In genomic region chr1:109776911-109777310, GRCh38 we compare ENCODE assay signal across 1 cellular context.
TF ChIP-seq lines count a peak whose summit lies in the region.

No MANE protein-coding gene starts in this region.

TF ChIP-seq in K562, 482 proteins besides CTCF, POLR2A, EP300 and RAD21 (continued from another document and continues in another):
- TF ChIP-seq ZBTB9 (CRISPR knock-in tag; IDR thresholded peaks at IDR 0.05) (peak; percentile 86; the same call in 1 of the 2 replicates), POLR3A (IDR thresholded peaks at IDR 0.05; ENCODE audit: borderline replicate concordance, extremely low read depth, insufficient read depth, insufficient read length) (no peak), HDGF (IDR thresholded peaks at IDR 0.05) (peak; percentile 57), ZBTB26 (CRISPR knock-in tag; IDR thresholded peaks at IDR 0.05) (0 out of 2 replicates have a peak, but pooled peaks have one; percentile 9), KLF13 (tag; IDR thresholded peaks at IDR 0.05; ENCODE audit: borderline replicate concordance, low read depth) (peak; percentile 8; the same call in 1 of the 2 replicates), ATF1 (CRISPR knock-in tag; IDR thresholded peaks at IDR 0.05) (no peak), ATF1 (tag; IDR thresholded peaks at IDR 0.05) (peak; percentile 53; the same call in 1 of the 2 replicates), ZNF263 (CRISPR knock-in tag; IDR thresholded peaks at IDR 0.05; ENCODE audit: borderline replicate concordance) (peak; percentile 57; the same call in 1 of the 2 replicates), MEF2D (tag; conservative IDR thresholded peaks at IDR 0.05; ENCODE audit: low read depth) (peak; percentile 33; the same call in 1 of the 2 replicates), GABPB1 (CRISPR knock-in tag; IDR thresholded peaks at IDR 0.05) (peak; percentile 48; the same call in 1 of the 2 replicates), ZKSCAN1 (IDR thresholded peaks at IDR 0.05; ENCODE audit: low read depth, low read length) (peak; percentile 59), ZFP36 (IDR thresholded peaks at IDR 0.05; ENCODE audit: low read depth, low read length, partially characterized antibody) (peak; percentile 54), YY1 (IDR thresholded peaks at IDR 0.05; ENCODE audit: borderline replicate concordance in 1 of 3, control insufficient read depth in 1 of 3, extremely low read depth in 1 of 3, insufficient read depth in 3 of 3, insufficient read length in 1 of 3, insufficient replicate concordance in 2 of 3, low read depth in 1 of 3, low read length in 2 of 3) (peak in 1 of 3 experiments; percentile 51), ZNF740 (CRISPR knock-in tag; IDR thresholded peaks at IDR 0.05) (0 out of 2 replicates have a peak, but pooled peaks have one; percentile 35), ZNF740 (tag; IDR thresholded peaks at IDR 0.05) (no peak), ETS1 (conservative IDR thresholded peaks at IDR 0.05; ENCODE audit: control insufficient read depth, low read depth, low read length) (0 out of 2 replicates have a peak, but pooled peaks have one; percentile 52), ZHX1 (conservative IDR thresholded peaks at IDR 0.05; ENCODE audit: low read length) (0 out of 2 replicates have a peak, but pooled peaks have one; percentile 53), RCOR1 (IDR thresholded peaks at IDR 0.05; ENCODE audit: borderline replicate concordance in 1 of 2, low read depth in 2 of 2, low read length in 2 of 2) (peak in 1 of 2 experiments; percentile 64; a peak in 1 of 4 replicates), U2AF1 (optimal IDR thresholded peaks at IDR 0.05; ENCODE audit: low read depth, low read length) (no peak), HOMEZ (CRISPR knock-in tag; IDR thresholded peaks at IDR 0.05) (0 out of 2 replicates have a peak, but pooled peaks have one; percentile 61), THAP7 (CRISPR knock-in tag; IDR thresholded peaks at IDR 0.05) (no peak), ZNF586 (CRISPR knock-in tag; conservative IDR thresholded peaks at IDR 0.05) (no peak), ZNF609 (CRISPR knock-in tag; IDR thresholded peaks at IDR 0.05; ENCODE audit: borderline replicate concordance) (0 out of 2 replicates have a peak, but pooled peaks have one; percentile 37), DEAF1 (CRISPR knock-in tag; IDR thresholded peaks at IDR 0.05) (peak; percentile 100), CBX1 (IDR thresholded peaks at IDR 0.05; ENCODE audit: low read depth) (0 out of 2 replicates have a peak, but pooled peaks have one; percentile 28), ARID1B (IDR thresholded peaks at IDR 0.05) (0 out of 2 replicates have a peak, but pooled peaks have one; percentile 12), HCFC1 (IDR thresholded peaks at IDR 0.05; ENCODE audit: low read depth, low read length) (peak; percentile 19; the same call in 1 of the 2 replicates), POLR2G (IDR thresholded peaks at IDR 0.05; ENCODE audit: low read depth, low read length) (no peak), KLF10 (CRISPR knock-in tag; IDR thresholded peaks at IDR 0.05) (no peak), GATA2 (CRISPR knock-in tag; IDR thresholded peaks at IDR 0.05) (no peak), E2F1 (CRISPR knock-in tag; IDR thresholded peaks at IDR 0.05) (peak; percentile 81), HDAC6 (IDR thresholded peaks at IDR 0.05; ENCODE audit: low read depth, low read length) (no peak), ZNF41 (CRISPR knock-in tag; conservative IDR thresholded peaks at IDR 0.05) (no peak), CC2D1A (IDR thresholded peaks at IDR 0.05) (peak; percentile 96), SRSF9 (IDR thresholded peaks at IDR 0.05; ENCODE audit: borderline replicate concordance, low read depth, low read length) (no peak), CREB5 (CRISPR knock-in tag; IDR thresholded peaks at IDR 0.05) (no peak)
